ENCODE assay signal across 1 cellular context in genomic region chr2:23649819-23650218, GRCh38.
TF ChIP-seq lines count a peak whose summit lies in the region.

No MANE protein-coding gene starts in this region.

TF ChIP-seq in HepG2, 621 proteins besides CTCF, POLR2A, EP300 and RAD21 (continued from another document):
- peak; percentile 96 for TF ChIP-seq MNT (IDR thresholded peaks at IDR 0.05)
